ENCODE assay signal across 29 cellular contexts in genomic region chr10:117268907-117269306, GRCh38. TPM values are rescaled to one million over a fixed set of nuclear protein-coding genes. Genes with fewer than 3 reads are reported as not detected.
"Had no signal": no experiment of that assay in that cellular context is flagged by ENCODE, and none has a peak within 500 bp of the region (broad histone marks: within the 10 kb centered on the region; RNA-seq: fewer than 3 reads in every experiment).

No MANE protein-coding gene starts in this region.

- H3K4me3 ChIP-seq: left lung, lower lobe of right lung, ovary, right atrium auricular region, skin epidermis, stomach, testis, thyroid gland, transverse colon, upper lobe of right lung, uterus had no signal

- H3K27me3 ChIP-seq: neutrophil, ovary, right atrium auricular region, stomach, testis, thyroid gland, transverse colon, upper lobe of right lung, uterus had no signal

- FAIRE-seq: islet of Langerhans, kidney had no signal

- H3K9me3 ChIP-seq: left lung, lower lobe of right lung, neutrophil, ovary, right atrium auricular region, stomach, testis, thyroid gland, transverse colon, upper lobe of right lung, uterus had no signal

- H3K36me3 ChIP-seq: left lung, lower lobe of right lung, ovary, right atrium auricular region, stomach, thyroid gland, transverse colon, upper lobe of right lung, uterus had no signal

- H3K27ac ChIP-seq: left lung, lower lobe of right lung, neutrophil, ovary, right atrium auricular region, skin epidermis, stomach, testis, thyroid gland, transverse colon, upper lobe of right lung, uterus had no signal

- ATAC-seq: left colon; left lung; naive thymus-derived CD8-positive, alpha-beta T cell; sciatic nerve; stimulated activated naive B cell treated with anti-CD40 and anti-IgM and Interleukin-4, amounts not matched to agents 10 μg/mL and 1 μg/mL and 100 μg/mL, for 72 hours; stimulated activated naive CD8-positive, alpha-beta T cell treated with anti-CD3 and anti-CD28 coated beads, Interleukin-15, Interleukin-2, amounts not matched to agents 100 U/mL and 50 U/mL, for 24 hours; upper lobe of right lung had no signal

- DNase-seq: hypothalamus; immature natural killer cell; kidney; left colon; left lung; lower lobe of right lung; mammary epithelial cell; mesenchymal stem cell; naive thymus-derived CD8-positive, alpha-beta T cell; occipital lobe; ovary; stimulated activated CD4-positive, alpha-beta T cell treated with anti-CD3 and anti-CD28 coated beads, Interleukin-12 subunit alpha, Interleukin-12 subunit beta, amount 100 ng/mL, for 4 hours; stimulated activated CD4-positive, alpha-beta T cell treated with anti-CD3 and anti-CD28 coated beads, Interleukin-15, amount 100 ng/mL, for 24 hours; stimulated activated CD4-positive, alpha-beta T cell treated with anti-CD3 and anti-CD28 coated beads, Interleukin-2, amount 100 ng/mL, for 24 hours; stimulated activated CD4-positive, alpha-beta T cell treated with anti-CD3 and anti-CD28 coated beads, Interleukin-4, amount 100 ng/mL, for 1 hour; stimulated activated naive B cell treated with anti-CD40 and anti-IgM and Interleukin-4, amounts not matched to agents 10 μg/mL and 1 μg/mL and 100 μg/mL, for 72 hours; stimulated activated naive CD8-positive, alpha-beta T cell treated with anti-CD3 and anti-CD28 coated beads, Interleukin-15, Interleukin-2, amounts not matched to agents 100 U/mL and 50 U/mL, for 24 hours; stomach; testis; thyroid gland; transverse colon; upper lobe of right lung; uterus had no signal

- H3K4me1 ChIP-seq: left lung, lower lobe of right lung, right atrium auricular region, testis, thyroid gland, transverse colon, upper lobe of right lung, uterus had no signal

RNA-seq across cellular contexts. Expression of gene SLC18A2, which starts 28.0 kb away (rescaled TPM):
- total RNA-seq: naive thymus-derived CD8-positive, alpha-beta T cell; occipital lobe; pulmonary artery endothelial cell had no signal
- polyA plus RNA-seq: mammary epithelial cell had no signal
